23 cellular contexts compared by ENCODE assay signal in genomic region chr5:125470503-125470902, GRCh38.
"Had no signal": no experiment of that assay in that cellular context is flagged by ENCODE, and none has a peak within 500 bp of the region (broad histone marks: within the 10 kb centered on the region; RNA-seq: fewer than 3 reads in every experiment).

No MANE protein-coding gene starts in this region.

- H3K4me1 ChIP-seq: body of pancreas, esophagus squamous epithelium, gastroesophageal sphincter, heart left ventricle, psoas muscle, tibial artery had no signal

- H3K27me3 Mint-ChIP-seq: activated naive CD4-positive, alpha-beta T cell treated with anti-CD3 and anti-CD28 coated beads, Interleukin-2, amount 50 U/mL, for 24 hours; memory B cell; stimulated activated naive CD8-positive, alpha-beta T cell treated with anti-CD3 and anti-CD28 coated beads, Interleukin-15, Interleukin-2, amounts not matched to agents 100 ng/mL and 50 ng/mL, for 24 hours had no signal

- H3K27me3 ChIP-seq: body of pancreas, cardiac muscle cell, esophagus squamous epithelium, gastroesophageal sphincter, heart left ventricle, tibial artery had no signal

- H3K9me3 Mint-ChIP-seq: activated naive CD4-positive, alpha-beta T cell treated with anti-CD3 and anti-CD28 coated beads, Interleukin-2, amount 50 U/mL, for 24 hours; endodermal cell; memory B cell; nephron; stimulated activated naive CD8-positive, alpha-beta T cell treated with anti-CD3 and anti-CD28 coated beads, Interleukin-15, Interleukin-2, amounts not matched to agents 100 ng/mL and 50 ng/mL, for 24 hours had no signal

- H3K27ac Mint-ChIP-seq: activated CD8-positive, alpha-beta T cell treated with anti-CD3 and anti-CD28 coated beads, Interleukin-2, amount 10 ng/mL, durations not matched to agents 7 days and 5 days; activated naive CD4-positive, alpha-beta T cell treated with anti-CD3 and anti-CD28 coated beads, Interleukin-2, amount 50 U/mL, for 24 hours; endodermal cell; memory B cell; stimulated activated naive CD8-positive, alpha-beta T cell treated with anti-CD3 and anti-CD28 coated beads, Interleukin-15, Interleukin-2, amounts not matched to agents 100 ng/mL and 50 ng/mL, for 24 hours had no signal

- H3K9me3 ChIP-seq: body of pancreas, esophagus squamous epithelium, gastroesophageal sphincter, heart left ventricle, psoas muscle, tibial artery had no signal

- H3K4me3 ChIP-seq: body of pancreas, cardiac muscle cell, esophagus squamous epithelium, gastroesophageal sphincter, heart left ventricle, psoas muscle, tibial artery had no signal

- H3K36me3 ChIP-seq: cardiac muscle cell, esophagus squamous epithelium, gastroesophageal sphincter, heart left ventricle, tibial artery had no signal

- H3K36me3 Mint-ChIP-seq: activated naive CD4-positive, alpha-beta T cell treated with anti-CD3 and anti-CD28 coated beads, Interleukin-2, amount 50 U/mL, for 24 hours; memory B cell had no signal

- H3K4me1 Mint-ChIP-seq: activated naive CD4-positive, alpha-beta T cell treated with anti-CD3 and anti-CD28 coated beads, Interleukin-2, amount 50 U/mL, for 24 hours; memory B cell had no signal

- H3K4me3 Mint-ChIP-seq: activated CD8-positive, alpha-beta T cell treated with anti-CD3 and anti-CD28 coated beads, Interleukin-2, amount 10 ng/mL, durations not matched to agents 7 days and 5 days; activated naive CD4-positive, alpha-beta T cell treated with anti-CD3 and anti-CD28 coated beads, Interleukin-2, amount 50 U/mL, for 24 hours; endodermal cell; memory B cell; nephron; stimulated activated naive CD8-positive, alpha-beta T cell treated with anti-CD3 and anti-CD28 coated beads, Interleukin-15, Interleukin-2, amounts not matched to agents 100 ng/mL and 50 ng/mL, for 24 hours had no signal

- DNase-seq: activated CD4-positive, alpha-beta T cell treated with anti-CD3 and anti-CD28 coated beads, Interleukin-2, amount 50 U/mL, for 1 hour; activated CD4-positive, CD25-positive, alpha-beta regulatory T cell treated with anti-CD3 and anti-CD28 coated beads, Interleukin-2, amount 50 U/mL, for 72 hours; activated CD8-positive, alpha-beta T cell treated with anti-CD3 and anti-CD28 coated beads, Interleukin-2, amount 10 ng/mL, durations not matched to agents 7 days and 5 days; activated gamma-delta T cell treated with Interleukin-2 at 50 U/mL for 16 hours; activated T-cell treated with anti-CD3 and anti-CD28 coated beads, Interleukin-2, amount 50 U/mL, for 1 hour; anterior cingulate cortex; body of pancreas; cortex of kidney; endodermal cell; esophagus squamous epithelium; heart left ventricle; islet precursor cell; left cardiac atrium; psoas muscle; right cardiac atrium; stimulated activated CD4-positive, alpha-beta T cell treated with anti-CD3 and anti-CD28 coated beads, Interleukin-12 subunit alpha, Interleukin-12 subunit beta, amount 100 ng/mL, for 4 hours; tibial artery had no signal
